Comparison of ENCODE assay signal across 8 cellular contexts in genomic region chrX:49002091-49002935, GRCh38. TPM values are rescaled to one million over a fixed set of nuclear protein-coding genes. Genes with fewer than 3 reads are reported as not detected.
DNase-seq lines count a peak whose midpoint lies in the region; ATAC-seq and TF ChIP-seq lines count a peak whose summit lies in the region.

Gene GRIPAP1 (minus strand): TSS chrX:49002264. CDS start chrX:49002229, 35 bp downstream.

- 26% methylated on average over 27 of the region's 38 CpGs for WGBS in right lobe of liver (ENCODE audit: insufficient coverage, low coverage, low lambda C conversion rate, missing lambda C conversion rate)

- H3K27ac ChIP-seq in BLaER1 treated with 17β-estradiol and CSF1 and Interleukin-3, amounts not matched to agents 10 nM and 100 nM = peak within 1 kb of the TSS; percentile 90 to 99 (median 96)
- H3K27ac ChIP-seq in dorsolateral prefrontal cortex (peak within 1 kb of the TSS in 58 of 59 donors; percentile 12 to 97 (median 88)), right lobe of liver (peak within 1 kb of the TSS; percentile 83 to 96 (median 87))

- H3K4me2 ChIP-seq in BLaER1 treated with 17β-estradiol and CSF1 and Interleukin-3, amounts not matched to agents 10 nM and 100 nM = peak within 1 kb of the TSS; percentile 62 to 78 (median 73)

- DNase-seq in NCI-H82 (lab: John Stamatoyannopoulos, UW) (peak; percentile 98), dorsolateral prefrontal cortex (peak in 9 of 10 donors; percentile 24 to 71 (median 50)), right lobe of liver (peak; percentile 62 to 82 (median 75))
- peak; percentile 74 to 75 for DNase-seq in activated CD4-positive, alpha-beta T cell treated with anti-CD3 and anti-CD28 coated beads, Interleukin-2, amount 50 U/mL, for 48 hours
- DNase-seq in stimulated activated CD4-positive, alpha-beta T cell treated with anti-CD3 and anti-CD28 coated beads, Interleukin-4, amount 100 ng/mL, for 4 hours = peak; percentile 67 to 70

- H3K27me3 ChIP-seq in BLaER1 treated with 17β-estradiol and CSF1 and Interleukin-3, amounts not matched to agents 10 nM and 100 nM = peaks cover 15 to 36% (median 24%) of the 10 kb centered on the region in 11 experiments; a peak in 18 of 22 replicates
- H3K27me3 ChIP-seq in dorsolateral prefrontal cortex (peaks cover 0 to 31% (median 0%) of the 10 kb centered on the region in 45 donors), right lobe of liver (no peaks in the 10 kb centered on the region)

- TF ChIP-seq CTCF in dorsolateral prefrontal cortex (IDR thresholded peaks at IDR 0.05 in 54 of 56, conservative IDR thresholded peaks at IDR 0.05 in 2 of 56; ENCODE audit: low read depth in 1 of 56, partially characterized antibody in 56 of 56) (no peak), right lobe of liver (IDR thresholded peaks at IDR 0.05) (no peak)

- peak; percentile 65 for TF ChIP-seq POLR2A in right lobe of liver (IDR thresholded peaks at IDR 0.05)

- peak within 1 kb of the TSS; percentile 58 to 84 (median 74) for H3K4me3 ChIP-seq in BLaER1 treated with 17β-estradiol and CSF1 and Interleukin-3, amounts not matched to agents 10 nM and 100 nM
- peak within 1 kb of the TSS; percentile 41 to 86 (median 71) for H3K4me3 ChIP-seq in dorsolateral prefrontal cortex
- peak within 1 kb of the TSS; percentile 44 to 70 (median 65) for H3K4me3 ChIP-seq in right lobe of liver

- peaks cover under 1 to 27% (median 22%) of the 10 kb centered on the region in 11 experiments; a peak in 15 of 22 replicates for H3K36me3 ChIP-seq in BLaER1 treated with 17β-estradiol and CSF1 and Interleukin-3, amounts not matched to agents 10 nM and 100 nM
- no peaks in the 10 kb centered on the region for H3K36me3 ChIP-seq in right lobe of liver

- peaks cover 0 to 27% (median 9%) of the 10 kb centered on the region in 10 experiments; a peak in 14 of 20 replicates for H3K4me1 ChIP-seq in BLaER1 treated with 17β-estradiol and CSF1 and Interleukin-3, amounts not matched to agents 10 nM and 100 nM
- no peaks in the 10 kb centered on the region for H3K4me1 ChIP-seq in right lobe of liver

- intact Hi-C loops in dorsolateral prefrontal cortex (cut with DNase I) (loop anchor here in 1 of 2 donors (2.0 to 5.0 kb wide), 2 partner anchors 40 to 45 kb away; partner anchors contain the start of genes OTUD5 and TFE3), right lobe of liver (cut with DNase I) (no loop called here)

- peaks cover 0 to 26% (median 14%) of the 10 kb centered on the region in 11 experiments; a peak in 17 of 22 replicates for H4K20me1 ChIP-seq in BLaER1 treated with 17β-estradiol and CSF1 and Interleukin-3, amounts not matched to agents 10 nM and 100 nM

- H3K9me3 ChIP-seq in BLaER1 treated with 17β-estradiol and CSF1 and Interleukin-3, amounts not matched to agents 10 nM and 100 nM (replicated peaks in 1 of 11) = peaks cover 0 to 23% (median 7%) of the 10 kb centered on the region in 11 experiments; a peak in 10 of 22 replicates
- H3K9me3 ChIP-seq in right lobe of liver = no peaks in the 10 kb centered on the region

- H3K9ac ChIP-seq in BLaER1 treated with 17β-estradiol and CSF1 and Interleukin-3, amounts not matched to agents 10 nM and 100 nM = peak within 1 kb of the TSS; percentile 88 to 97 (median 92)

- peak; percentile 62 for ATAC-seq in GM19328 (IDR thresholded peaks at IDR 0.05; ENCODE audit: unreplicated experiment)
- peak; percentile 45 for ATAC-seq in HG03558 (IDR thresholded peaks at IDR 0.05; ENCODE audit: extremely low read depth, unreplicated experiment)
- ATAC-seq in right lobe of liver = peak; percentile 87 to 95 (median 94)

RNA-seq across cellular contexts. Expression of gene GRIPAP1, which starts in this region (rescaled TPM):
- total RNA-seq in dorsolateral prefrontal cortex (100 to 1,000 TPM in 117 of 120 experiments, 10 to 100 TPM in 3; 95.2 to 201 (median 126) TPM), right lobe of liver (10 to 100 TPM; 15.3 to 32.1 (median 22.0) TPM)

Comparison
In these comparisons a context has a peak if more than half of its experiments do, and no peak if none do; other contexts are left out.
1. Peak in every context shown above with its lines: DNase-seq, ATAC-seq, H3K4me3 ChIP-seq and H3K27ac ChIP-seq.